Comparison of ENCODE assay signal across 8 cellular contexts in genomic region chr12:12724421-12725085, GRCh38. TPM values are rescaled to one million over a fixed set of nuclear protein-coding genes. Genes with fewer than 3 reads are reported as not detected.
DNase-seq lines count a peak whose midpoint lies in the region; ATAC-seq and TF ChIP-seq lines count a peak whose summit lies in the region.

No MANE protein-coding gene starts in this region.

- H3K36me3 Mint-ChIP-seq in Caco-2 (ENCODE audit: insufficient read depth, unreplicated experiment) = peaks cover 64% of the 10 kb centered on the region
- peaks cover 11 to 51% (median 18%) of the 10 kb centered on the region in 5 donors for H3K36me3 Mint-ChIP-seq in naive thymus-derived CD4-positive, alpha-beta T cell

- no peaks in the 10 kb centered on the region for H3K27me3 Mint-ChIP-seq in Caco-2 (ENCODE audit: insufficient read depth, unreplicated experiment)
- H3K27me3 Mint-ChIP-seq in naive thymus-derived CD4-positive, alpha-beta T cell = peaks cover 0 to 7% (median 0%) of the 10 kb centered on the region in 5 donors

- DNase-seq in Caco-2 (no peak), OCI-M1 (lab: John Stamatoyannopoulos, UW) (peak; percentile 71), AG08396 (ENCODE audit: low spot score) (no peak), NCI-H1417 treated with DMSO at 0.1 percent for 48 hours (lab: John Stamatoyannopoulos, UW) (no peak), NOMO-1 treated with dmso at 0.1 percent for 144 hours (lab: John Stamatoyannopoulos, UW; ENCODE audit: unreplicated experiment) (no peak)
- no peak for DNase-seq in effector memory CD4-positive, alpha-beta T cell
- peak in 4 of 9 donors; percentile 22 to 41 (median 28) for DNase-seq in naive thymus-derived CD4-positive, alpha-beta T cell

- peak; percentile 11 for ATAC-seq in GM21576 (IDR thresholded peaks at IDR 0.05; ENCODE audit: unreplicated experiment)
- no peak for ATAC-seq in naive thymus-derived CD4-positive, alpha-beta T cell

- no peak for TF ChIP-seq CTCF in Caco-2 (IDR thresholded peaks at IDR 0.05; ENCODE audit: insufficient read depth in 1 of 2, low read depth in 1 of 2, low read length in 1 of 2, severe bottlenecking in 1 of 2, unreplicated experiment in 1 of 2)

- H3K4me1 Mint-ChIP-seq in Caco-2 (ENCODE audit: low read depth, unreplicated experiment) = peaks cover 21% of the 10 kb centered on the region
- peaks cover 21 to 62% (median 53%) of the 10 kb centered on the region in 7 donors for H3K4me1 Mint-ChIP-seq in naive thymus-derived CD4-positive, alpha-beta T cell

- peaks cover 35% of the 10 kb centered on the region for H3K4me1 ChIP-seq in Caco-2
- H3K4me1 ChIP-seq in effector memory CD4-positive, alpha-beta T cell (ENCODE audit: control insufficient read depth, insufficient read depth, low read length, poor library complexity, severe bottlenecking) = peaks cover 10% of the 10 kb centered on the region
- peaks cover 28% of the 10 kb centered on the region in 2 donors for H3K4me1 ChIP-seq in naive thymus-derived CD4-positive, alpha-beta T cell (ENCODE audit: control insufficient read depth in 2 of 2, insufficient read depth in 2 of 2, low read length in 2 of 2)

- intact Hi-C loops in Caco-2 (cut with micrococcal nuclease; ENCODE audit: unreplicated experiment) = loop anchor here (1.0 to 2.0 kb wide), 3 partner anchors 7 to 162 kb away; partner anchors contain the start of genes CDKN1B and DUSP16
- intact Hi-C loops in naive thymus-derived CD4-positive, alpha-beta T cell (cut with micrococcal nuclease) = loop anchor here (1.0 to 10.0 kb wide), 18 partner anchors 7 to 1663 kb away; partner anchors contain the start of genes BORCS5 (in 2 of the 2), CDKN1B (in 2 of the 2), GPR19 (in 2 of the 2) and HEBP1 (in 2 of the 2)

- no peaks in the 10 kb centered on the region for H3K9me3 ChIP-seq in Caco-2
- H3K9me3 ChIP-seq in effector memory CD4-positive, alpha-beta T cell (ENCODE audit: control insufficient read depth, low read length) = no peaks in the 10 kb centered on the region
- H3K9me3 ChIP-seq in naive thymus-derived CD4-positive, alpha-beta T cell (ENCODE audit: control insufficient read depth in 2 of 3, low read length in 3 of 3) = no peaks in the 10 kb centered on the region

- no peaks in the 10 kb centered on the region; the same call in 1 of the 2 replicates for H3K36me3 ChIP-seq in Caco-2 (ENCODE audit: control insufficient read depth, insufficient read depth, low read length)
- peaks cover 9% of the 10 kb centered on the region for H3K36me3 ChIP-seq in effector memory CD4-positive, alpha-beta T cell (ENCODE audit: control insufficient read depth, insufficient read depth, low read length)
- peaks cover 1 to 17% (median 6%) of the 10 kb centered on the region in 3 experiments for H3K36me3 ChIP-seq in naive thymus-derived CD4-positive, alpha-beta T cell (ENCODE audit: control insufficient read depth in 2 of 3, insufficient read depth in 3 of 3, low read length in 3 of 3)

- BruUV-seq in Caco-2 (replicated peaks; lab: Mats Ljungman, UMichigan) = TSS peak; percentile 36

- H3K9me3 Mint-ChIP-seq in Caco-2 (ENCODE audit: unreplicated experiment) = no peaks in the 10 kb centered on the region
- H3K9me3 Mint-ChIP-seq in naive thymus-derived CD4-positive, alpha-beta T cell = peaks cover 0 to 13% (median 0%) of the 10 kb centered on the region in 11 donors

- POLR2A ChIA-PET in Caco-2 (lab: Charles Lee) = interaction anchor here (0.6 to 1.4 kb wide), 4 partner anchors 9 to 574 kb away, joined by 4 to 15 read pairs (median 6); no protein-coding TSS in a partner anchor
- POLR2A ChIA-PET in naive thymus-derived CD4-positive, alpha-beta T cell (lab: Charles Lee) = interaction anchor here (0.9 to 24.3 kb wide), 14 partner anchors 10 to 375 kb away, joined by 3 to 1179 read pairs (median 6); partner anchors contain the start of genes BORCS5, CDKN1B, DUSP16 and GPR19

- no peaks in the 10 kb centered on the region for H3K27me3 ChIP-seq in Caco-2 (replicated peaks; ENCODE audit: control insufficient read depth, insufficient read depth, low read length)
- no peaks in the 10 kb centered on the region for H3K27me3 ChIP-seq in effector memory CD4-positive, alpha-beta T cell (replicated peaks; ENCODE audit: control insufficient read depth, insufficient read depth, low read length, poor library complexity, severe bottlenecking)
- no peaks in the 10 kb centered on the region for H3K27me3 ChIP-seq in naive thymus-derived CD4-positive, alpha-beta T cell (ENCODE audit: control insufficient read depth in 2 of 2, insufficient read depth in 2 of 2, low read length in 2 of 2)

- CTCF ChIA-PET in Caco-2 (lab: Charles Lee) = interaction anchor here (2.4 kb wide), 1 partner anchor 12 kb away, joined by 33 read pairs; no protein-coding TSS in a partner anchor
- CTCF ChIA-PET in naive thymus-derived CD4-positive, alpha-beta T cell (lab: Charles Lee) = interaction anchor here (0.6 to 1.3 kb wide), 3 partner anchors 9 to 70 kb away, joined by 3 to 6 read pairs (median 3); no protein-coding TSS in a partner anchor

- H3K4me3 ChIP-seq in Caco-2 (ENCODE audit: low read depth, low read length) = peak overlapping the region; percentile 92
- H3K4me3 ChIP-seq in effector memory CD4-positive, alpha-beta T cell (ENCODE audit: insufficient read depth, low read depth, low read length, poor library complexity, severe bottlenecking) = peak overlapping the region; percentile 85
- peak overlapping the region; percentile 53 for H3K4me3 ChIP-seq in naive thymus-derived CD4-positive, alpha-beta T cell (ENCODE audit: low read length)

- peak overlapping the region; percentile 97 for H3K27ac ChIP-seq in effector memory CD4-positive, alpha-beta T cell (ENCODE audit: insufficient read depth, low read length, poor library complexity, severe bottlenecking)
- peak overlapping the region; percentile 99 for H3K27ac ChIP-seq in naive thymus-derived CD4-positive, alpha-beta T cell (ENCODE audit: low read depth, low read length)

- peak overlapping the region; percentile 100 for H3K4me3 Mint-ChIP-seq in Caco-2 (ENCODE audit: unreplicated experiment)
- peak overlapping the region; percentile 87 to 98 (median 94) for H3K4me3 Mint-ChIP-seq in naive thymus-derived CD4-positive, alpha-beta T cell

- peak overlapping the region; percentile 92 for H3K27ac Mint-ChIP-seq in Caco-2 (ENCODE audit: unreplicated experiment)
- peak overlapping the region; percentile 84 to 99 (median 97) for H3K27ac Mint-ChIP-seq in naive thymus-derived CD4-positive, alpha-beta T cell

RNA-seq across cellular contexts. Expression of gene CDKN1B, which starts 7.4 kb away (rescaled TPM):
- total RNA-seq in Caco-2 (2022) = 107 and 115 TPM in 2 replicates
- 100 to 1,000 TPM; 105 to 205 (median 191) TPM for total RNA-seq in naive thymus-derived CD4-positive, alpha-beta T cell
- polyA plus RNA-seq in naive thymus-derived CD4-positive, alpha-beta T cell = 10 to 100 TPM; 15.1 to 32.8 TPM

RNA-seq across cellular contexts. Expression of gene GPR19, which starts 28.6 kb away (rescaled TPM):
- total RNA-seq in Caco-2 (2022) = 8.4 and 9.8 TPM in 2 replicates
- 10 to 100 TPM in 1 of 5 experiments, 1 to 10 TPM in 3, under 1 TPM in 1; 0.69 to 10.4 (median 2.7) TPM for total RNA-seq in naive thymus-derived CD4-positive, alpha-beta T cell
- under 1 TPM; 0.17 to 0.52 TPM for polyA plus RNA-seq in naive thymus-derived CD4-positive, alpha-beta T cell
